In the genomic region with DNA sequence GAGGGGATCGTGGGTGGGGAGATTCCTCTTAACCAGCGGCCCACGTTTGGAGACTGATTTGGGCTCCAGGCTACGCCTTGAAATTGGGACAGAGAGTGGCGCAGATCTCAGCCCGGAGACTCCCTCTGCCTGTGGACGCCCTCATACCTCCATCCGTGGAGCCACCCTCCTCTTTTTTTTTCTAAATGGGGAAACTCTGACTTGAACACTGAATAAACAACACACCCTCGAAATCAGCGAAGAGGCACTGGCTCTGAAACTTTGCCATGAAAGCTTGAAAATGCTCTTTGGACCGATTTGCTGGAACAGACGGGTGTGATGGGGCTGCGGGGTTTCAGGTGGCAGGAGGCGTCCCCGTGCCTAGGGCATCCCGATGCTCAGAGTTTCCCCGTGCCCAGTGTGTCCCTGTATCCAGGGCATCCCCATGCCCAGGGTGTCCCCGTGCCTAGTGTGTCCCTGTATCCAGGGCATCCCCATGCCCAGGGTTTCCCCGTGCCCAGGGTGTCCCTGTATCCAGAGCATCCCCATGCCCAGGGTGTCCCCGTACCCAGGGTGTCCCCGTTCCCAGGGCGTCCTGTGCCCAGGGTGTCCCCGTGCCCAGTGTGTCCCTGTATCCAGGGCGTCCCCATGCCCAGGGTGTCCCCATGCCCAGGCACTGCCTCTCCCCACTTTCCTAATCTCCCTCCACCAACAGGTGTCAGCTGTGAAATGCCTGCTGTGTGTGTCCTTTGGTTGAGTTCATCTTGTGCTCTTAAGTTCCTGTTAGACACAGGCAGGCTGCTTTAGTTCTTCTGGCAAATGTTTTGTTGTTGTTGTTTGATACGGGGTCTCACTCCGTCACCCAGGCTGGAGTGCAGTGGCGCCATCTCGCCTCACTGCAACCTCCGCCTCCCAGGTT, we compare ENCODE assay signal across 12 cellular contexts.
DNase-seq lines count a peak whose midpoint lies in the region; ATAC-seq, FAIRE-seq and TF ChIP-seq lines count a peak whose summit lies in the region.
"Had no signal": no experiment of that assay in that cellular context is flagged by ENCODE, and none has a peak within 500 bp of the region (broad histone marks: within the 10 kb centered on the region; RNA-seq: fewer than 3 reads in every experiment).

No MANE protein-coding gene starts in this region.

- no peak for DNase-seq in CD4-positive, alpha-beta memory T cell
- DNase-seq in OCI-LY7 (ENCODE audit: low spot score): peak; percentile 53
- DNase-seq in kidney: peak; percentile 60
- DNase-seq in H7: no peak
- no peak for DNase-seq in GM03348 (ENCODE audit: low spot score)
- DNase-seq: stimulated activated CD4-positive, alpha-beta T cell treated with anti-CD3 and anti-CD28 coated beads, Interleukin-12 subunit alpha, Interleukin-12 subunit beta, amount 100 ng/mL, for 4 hours had no signal

- no peaks in the 10 kb centered on the region for H3K27me3 Mint-ChIP-seq in CD4-positive, alpha-beta memory T cell

- intact Hi-C loops in CD4-positive, alpha-beta memory T cell (cut with micrococcal nuclease): no loop called here
- intact Hi-C loops in OCI-LY7 (cut with micrococcal nuclease; ENCODE audit: unreplicated experiment) (loop anchor here (5.0 to 10.0 kb wide), 2 partner anchors 241 to 537 kb away; no protein-coding TSS in a partner anchor), kidney (cut with DNase I) (no loop called here)

- H3K79me2 ChIP-seq in OCI-LY7 (ENCODE audit: insufficient read depth, low read depth, low read length): peaks cover 14% of the 10 kb centered on the region; the same call in 1 of the 2 replicates

- no peaks in the 10 kb centered on the region for H3K36me3 ChIP-seq in CD4-positive, alpha-beta memory T cell (ENCODE audit: insufficient read depth, low read length)
- no peaks in the 10 kb centered on the region for H3K36me3 ChIP-seq in OCI-LY7 (ENCODE audit: insufficient read depth, low read length)
- H3K36me3 ChIP-seq in kidney (ENCODE audit: control insufficient read depth in 1 of 2, insufficient read depth in 2 of 2, low read length in 2 of 2): no peaks in the 10 kb centered on the region
- no peaks in the 10 kb centered on the region for H3K36me3 ChIP-seq in rectal smooth muscle tissue (ENCODE audit: control insufficient read depth, insufficient read depth, low read length)
- no peaks in the 10 kb centered on the region for H3K36me3 ChIP-seq in H7 (replicated peaks; ENCODE audit: control insufficient read depth, insufficient read depth, low read length)

- no peaks in the 10 kb centered on the region for H3K27me3 ChIP-seq in CD4-positive, alpha-beta memory T cell (ENCODE audit: insufficient read depth, low read length)
- H3K27me3 ChIP-seq in rectal smooth muscle tissue (ENCODE audit: control insufficient read depth, insufficient read depth, low read length) (no peaks in the 10 kb centered on the region), H7 (ENCODE audit: control insufficient read depth, insufficient read depth, low read length) (no peaks in the 10 kb centered on the region)
- H3K27me3 ChIP-seq: body of pancreas had no signal

- no peak overlapping the region for H3K4me2 ChIP-seq in OCI-LY7 (ENCODE audit: low read length)

- peaks cover 75% of the 10 kb centered on the region for H3K4me1 ChIP-seq in CD4-positive, alpha-beta memory T cell (ENCODE audit: insufficient read depth, low read length)
- H3K4me1 ChIP-seq in OCI-LY7 (ENCODE audit: insufficient read depth, low read length, poor library complexity, severe bottlenecking) (peaks cover 100% of the 10 kb centered on the region), kidney (ENCODE audit: control insufficient read depth in 1 of 2, insufficient read depth in 1 of 2, low read depth in 1 of 2, low read length in 2 of 2) (peaks cover 15 to 26% of the 10 kb centered on the region in 2 donors), rectal smooth muscle tissue (ENCODE audit: control insufficient read depth, insufficient read depth, low read length) (peaks cover 31% of the 10 kb centered on the region)

- H3K9ac ChIP-seq in kidney (ENCODE audit: low read length in 2 of 2): no peak overlapping the region
- H3K9ac ChIP-seq in rectal smooth muscle tissue (ENCODE audit: low read length): no peak overlapping the region

- POLR2A ChIA-PET in CD4-positive, alpha-beta memory T cell (lab: Charles Lee; ENCODE audit: partially characterized antibody): interaction anchor here (0.8 to 11.6 kb wide), 6 partner anchors 46 to 631 kb away, joined by 3 to 252 read pairs (median 89); partner anchors contain the start of gene TNRC6C
- POLR2A ChIA-PET in OCI-LY7 (lab: Charles Lee): no interaction called here

- H4K20me1 ChIP-seq in OCI-LY7 (ENCODE audit: insufficient read depth, low read length): no peaks in the 10 kb centered on the region

- H3K9me2 ChIP-seq in OCI-LY7 (ENCODE audit: insufficient read depth, low read length): no peaks in the 10 kb centered on the region

- BruUV-seq in OCI-LY7 (replicated peaks; lab: Mats Ljungman, UMichigan): no TSS peak

- peak overlapping the region in 4 of 7 donors; percentile 12 to 76 (median 63) for H3K27ac Mint-ChIP-seq in CD4-positive, alpha-beta memory T cell

- no peak for FAIRE-seq in kidney (lab: Jason Lieb, UNC)
- FAIRE-seq: endothelial cell of umbilical vein, HTR-8/SVneo had no signal

- peaks cover 40 to 87% (median 62%) of the 10 kb centered on the region in 4 donors for H3K4me1 Mint-ChIP-seq in CD4-positive, alpha-beta memory T cell

- no peak overlapping the region for H3K27ac ChIP-seq in CD4-positive, alpha-beta memory T cell (ENCODE audit: low read depth, low read length)
- peak overlapping the region; percentile 36 for H3K27ac ChIP-seq in OCI-LY7 (ENCODE audit: low read depth, low read length, poor library complexity, severe bottlenecking)
- H3K27ac ChIP-seq in kidney (ENCODE audit: low read depth in 2 of 2, low read length in 2 of 2): no peak overlapping the region
- H3K27ac ChIP-seq in rectal smooth muscle tissue (ENCODE audit: low read depth, low read length): peak overlapping the region; percentile 14
- H3K27ac ChIP-seq: body of pancreas had no signal

- peaks cover 0 to 2% of the 10 kb centered on the region in 2 donors for H3K36me3 Mint-ChIP-seq in CD4-positive, alpha-beta memory T cell

- H3K4me3 Mint-ChIP-seq in CD4-positive, alpha-beta memory T cell: peak overlapping the region in 1 of 8 donors; percentile 4
- H3K4me3 Mint-ChIP-seq: T-helper 1 cell treated with Interleukin-12 subunit alpha and Interleukin-12 subunit beta and Interleukin-4 antibody, amounts not matched to agents 30 μg/mL and 1 μg/mL, for 36 hours had no signal

- no peak overlapping the region for H2AFZ ChIP-seq in OCI-LY7 (ENCODE audit: low read length)

- no peaks in the 10 kb centered on the region for H3K9me3 Mint-ChIP-seq in CD4-positive, alpha-beta memory T cell
- H3K9me3 Mint-ChIP-seq: T-helper 1 cell treated with Interleukin-12 subunit alpha and Interleukin-12 subunit beta and Interleukin-4 antibody, amounts not matched to agents 30 μg/mL and 1 μg/mL, for 36 hours had no signal

- CTCF ChIA-PET in CD4-positive, alpha-beta memory T cell (lab: Charles Lee; ENCODE audit: partially characterized antibody): interaction anchor here (0.5 to 5.2 kb wide), 7 partner anchors 9 to 695 kb away, joined by 3 to 47 read pairs (median 4); no protein-coding TSS in a partner anchor
- CTCF ChIA-PET in OCI-LY7 (lab: Charles Lee; ENCODE audit: unreplicated experiment): no interaction called here

- no peaks in the 10 kb centered on the region for H3K9me3 ChIP-seq in CD4-positive, alpha-beta memory T cell (ENCODE audit: control insufficient read depth in 1 of 2, low read length in 2 of 2)
- no peaks in the 10 kb centered on the region for H3K9me3 ChIP-seq in OCI-LY7 (ENCODE audit: low read length)
- no peaks in the 10 kb centered on the region for H3K9me3 ChIP-seq in kidney (ENCODE audit: control insufficient read depth in 1 of 2, low read length in 2 of 2)
- H3K9me3 ChIP-seq: body of pancreas had no signal

- no peak overlapping the region for H3K4me3 ChIP-seq in CD4-positive, alpha-beta memory T cell (ENCODE audit: low read length in 2 of 2)
- H3K4me3 ChIP-seq in OCI-LY7 (ENCODE audit: low read depth, low read length, poor library complexity, severe bottlenecking) (no peak overlapping the region), kidney (ENCODE audit: low read length in 2 of 2) (no peak overlapping the region), rectal smooth muscle tissue (ENCODE audit: low read length) (no peak overlapping the region), H7 (ENCODE audit: insufficient read depth, low read depth, low read length) (no peak overlapping the region)
- H3K4me3 ChIP-seq: body of pancreas had no signal

- no peak for ATAC-seq in GM21515 (IDR thresholded peaks at IDR 0.05; ENCODE audit: unreplicated experiment)
- ATAC-seq: body of pancreas had no signal

- TF ChIP-seq CTCF in OCI-LY7 (conservative IDR thresholded peaks at IDR 0.05; ENCODE audit: low read length) (no peak), kidney (IDR thresholded peaks at IDR 0.05; ENCODE audit: borderline replicate concordance, extremely low read depth, insufficient read depth) (no peak)

Comparison
In these comparisons a context has a peak if more than half of its experiments do, and no peak if none do; other contexts are left out.
1. DNase-seq: peak in OCI-LY7 (single experiment) and kidney (single experiment); none in CD4-positive, alpha-beta memory T cell (0 of 5), H7 (single experiment) and GM03348 (single experiment).
2. H3K27ac ChIP-seq: peak in OCI-LY7 (single experiment) and rectal smooth muscle tissue (single experiment); none in CD4-positive, alpha-beta memory T cell (single experiment) and kidney (0 of 2).